12 cellular contexts compared by ENCODE assay signal in genomic region chr9:68500457-68501158, GRCh38. TPM values are rescaled to one million over a fixed set of nuclear protein-coding genes. Genes with fewer than 3 reads are reported as not detected.
DNase-seq lines count a peak whose midpoint lies in the region; ATAC-seq and TF ChIP-seq lines count a peak whose summit lies in the region.
"Had no signal": no experiment of that assay in that cellular context is flagged by ENCODE, and none has a peak within 500 bp of the region (broad histone marks: within the 10 kb centered on the region; RNA-seq: fewer than 3 reads in every experiment).

No MANE protein-coding gene starts in this region.

- 60 to 77% methylated on average over 7 of the region's 7 CpGs for WGBS in lung, 2 donors

- H3K4me1 Mint-ChIP-seq in progenitor cell of endocrine pancreas (ENCODE audit: low read depth): peaks cover 7% of the 10 kb centered on the region

- DNase-seq in A172 (ENCODE audit: low spot score) (peak; percentile 68), LNCaP clone FGC (ENCODE audit: low read depth) (peak; percentile 83), epithelial cell of prostate (ENCODE audit: low read depth, low spot score) (no peak), lung (ENCODE audit: low spot score) (no peak), progenitor cell of endocrine pancreas (ENCODE audit: low spot score, unreplicated experiment) (no peak)
- no peak for DNase-seq in activated naive CD4-positive, alpha-beta T cell treated with anti-CD3 and anti-CD28 coated beads, Interleukin-2, amount 50 U/mL, for 16 hours
- DNase-seq: activated CD4-positive, alpha-beta T cell treated with anti-CD3 and anti-CD28 coated beads for 1 hour; erythroblast had no signal

- H3K27ac ChIP-seq in epithelial cell of prostate: peak overlapping the region; percentile 37
- H3K27ac ChIP-seq in lung (ENCODE audit: low read depth in 1 of 2, low read length in 1 of 2): peak overlapping the region; percentile 66 to 89

- no peaks in the 10 kb centered on the region for H3K9me3 ChIP-seq in lung (ENCODE audit: control insufficient read depth in 2 of 2, insufficient read depth in 1 of 2, low read length in 1 of 2)

- no peak overlapping the region for H3K27ac Mint-ChIP-seq in progenitor cell of endocrine pancreas
- H3K27ac Mint-ChIP-seq: activated naive CD8-positive, alpha-beta T cell had no signal

- peaks cover 25% of the 10 kb centered on the region for H3K27me3 Mint-ChIP-seq in progenitor cell of endocrine pancreas

- H3K4me3 Mint-ChIP-seq in progenitor cell of endocrine pancreas (ENCODE audit: low read depth): no peak overlapping the region
- H3K4me3 Mint-ChIP-seq: activated naive CD8-positive, alpha-beta T cell had no signal

- peaks cover 2 to 25% of the 10 kb centered on the region in 2 donors for H3K4me1 ChIP-seq in lung (ENCODE audit: control insufficient read depth in 2 of 2, insufficient read depth in 2 of 2, low read length in 2 of 2)

- no peaks in the 10 kb centered on the region for H3K27me3 ChIP-seq in lung (ENCODE audit: control insufficient read depth, insufficient read depth)

- no peaks in the 10 kb centered on the region for H3K36me3 Mint-ChIP-seq in progenitor cell of endocrine pancreas (ENCODE audit: insufficient read depth)
- H3K36me3 Mint-ChIP-seq: activated naive CD8-positive, alpha-beta T cell had no signal

- no peak for TF ChIP-seq CTCF in LNCaP clone FGC (IDR thresholded peaks at IDR 0.05; ENCODE audit: control insufficient read depth, extremely low read depth, insufficient read depth)
- TF ChIP-seq CTCF in lung (IDR thresholded peaks at IDR 0.05; ENCODE audit: control extremely low read depth, extremely low read depth): no peak
- TF ChIP-seq CTCF in progenitor cell of endocrine pancreas (IDR thresholded peaks at IDR 0.05; ENCODE audit: unreplicated experiment): no peak

- H3K9me3 Mint-ChIP-seq in progenitor cell of endocrine pancreas (ENCODE audit: low read depth): no peaks in the 10 kb centered on the region

- H3K4me3 ChIP-seq in LNCaP clone FGC (ENCODE audit: low read depth, low read length) (no peak overlapping the region), lung (no peak overlapping the region)

- ATAC-seq in lung (ENCODE audit: insufficient read depth, low FRiP score): peak; percentile 64
- ATAC-seq in GM19395 (IDR thresholded peaks at IDR 0.05; ENCODE audit: unreplicated experiment): no peak
- ATAC-seq in HG02571 (IDR thresholded peaks at IDR 0.05; ENCODE audit: unreplicated experiment): no peak

- H3K36me3 ChIP-seq in lung (ENCODE audit: control insufficient read depth in 2 of 2, insufficient read depth in 2 of 2, low read length in 2 of 2): peaks cover 0 to 5% of the 10 kb centered on the region in 2 donors

RNA-seq across cellular contexts. Expression of gene TMEM252, which starts 40.1 kb away (rescaled TPM):
- total RNA-seq in A172 (2014; rRNA removed; shearing (Covaris generic)): not detected in 2 replicates
- total RNA-seq in lung: not detected
- not detected for polyA plus RNA-seq in lung
- total RNA-seq in progenitor cell of endocrine pancreas: not detected in 2 replicates
- total RNA-seq: LHCN-M2 had no signal

Comparison
In these comparisons a context has a peak if more than half of its experiments do, and no peak if none do; other contexts are left out.
1. DNase-seq: peak in A172 (single experiment) and LNCaP clone FGC (single experiment); none in epithelial cell of prostate (single experiment), lung (single experiment), progenitor cell of endocrine pancreas (single experiment) and activated naive CD4-positive, alpha-beta T cell treated with anti-CD3 and anti-CD28 coated beads, Interleukin-2, amount 50 U/mL, for 16 hours (single experiment).